Comparison of ENCODE assay signal across 24 cellular contexts in the genomic region with DNA sequence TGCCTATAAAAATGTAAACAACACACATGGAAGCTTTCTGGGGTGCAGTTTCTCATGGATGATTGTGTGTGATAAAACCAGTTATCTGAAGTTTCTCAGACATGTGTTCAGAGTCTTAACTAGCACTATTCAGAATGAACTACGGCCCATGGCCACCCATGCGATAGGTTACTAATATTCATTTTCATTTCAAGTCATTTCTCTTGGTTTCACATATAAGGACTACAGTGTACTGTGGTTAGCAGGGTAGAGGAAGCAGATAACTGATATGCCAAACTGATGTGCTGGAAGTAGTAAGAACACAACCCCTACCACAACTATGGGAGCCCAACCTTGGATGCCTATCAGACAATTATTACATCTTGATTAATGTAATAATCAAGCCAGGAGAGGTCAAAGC.
DNase-seq lines count a peak whose midpoint lies in the region; ATAC-seq and TF ChIP-seq lines count a peak whose summit lies in the region.
"Had no signal": no experiment of that assay in that cellular context is flagged by ENCODE, and none has a peak within 500 bp of the region (broad histone marks: within the 10 kb centered on the region; RNA-seq: fewer than 3 reads in every experiment).

No MANE protein-coding gene starts in this region.

- H3K4me3 ChIP-seq in MG63 (no peak overlapping the region), ascending aorta (no peak overlapping the region)
- H3K4me3 ChIP-seq: gastroesophageal sphincter, GM23248, right lobe of liver, thoracic aorta had no signal

- H3K27me3 ChIP-seq in MG63 (no peaks in the 10 kb centered on the region), ascending aorta (no peaks in the 10 kb centered on the region)
- H3K27me3 ChIP-seq: gastroesophageal sphincter, right lobe of liver had no signal

- H3K4me1 ChIP-seq in ascending aorta: no peaks in the 10 kb centered on the region
- H3K4me1 ChIP-seq: right lobe of liver had no signal

- no peaks in the 10 kb centered on the region for H3K9me3 ChIP-seq in MG63
- no peaks in the 10 kb centered on the region for H3K9me3 ChIP-seq in ascending aorta
- H3K9me3 ChIP-seq: gastroesophageal sphincter, right lobe of liver, thoracic aorta had no signal

- intact Hi-C loops in ascending aorta (cut with DNase I): no loop called here

- ATAC-seq in GM18520 (IDR thresholded peaks at IDR 0.05; ENCODE audit: unreplicated experiment) (peak; percentile 52), GM21390 (IDR thresholded peaks at IDR 0.05; ENCODE audit: unreplicated experiment) (peak; percentile 58), HG02798 (IDR thresholded peaks at IDR 0.05; ENCODE audit: poor library complexity, unreplicated experiment) (peak; percentile 53), HG03342 (IDR thresholded peaks at IDR 0.05; ENCODE audit: unreplicated experiment) (peak; percentile 68)
- ATAC-seq: activated CD8-positive, alpha-beta T cell treated with anti-CD3 and anti-CD28 coated beads, Interleukin-2, amount 10 ng/mL, durations not matched to agents 7 days and 5 days; activated T-cell treated with anti-CD3 and anti-CD28 coated beads, Interleukin-2, amount 50 U/mL, for 4 hours; esophagus mucosa; gastroesophageal sphincter; right lobe of liver; SK-N-SH treated with all-trans-retinoic acid at 6 μM for 48 hours; stimulated activated effector memory CD8-positive, alpha-beta T cell treated with anti-CD3 and anti-CD28 coated beads, Interleukin-12 subunit alpha, Interleukin-12 subunit beta, amount 100 ng/mL, for 72 hours had no signal

- no peaks in the 10 kb centered on the region for H3K36me3 ChIP-seq in MG63
- H3K36me3 ChIP-seq in ascending aorta: no peaks in the 10 kb centered on the region
- H3K36me3 ChIP-seq: gastroesophageal sphincter, right lobe of liver, thoracic aorta had no signal

- no peak for TF ChIP-seq CTCF in ascending aorta (IDR thresholded peaks at IDR 0.05)

- no peak for DNase-seq in activated CD8-positive, alpha-beta memory T cell treated with anti-CD3 and anti-CD28 coated beads for 24 hours
- DNase-seq in MG63 (no peak), NCI-H1436 treated with DMSO at 0.1 percent for 48 hours (lab: John Stamatoyannopoulos, UW) (no peak), ascending aorta (ENCODE audit: low spot score in 2 of 2) (no peak)
- DNase-seq: activated CD4-positive, CD25-positive, alpha-beta regulatory T cell; activated CD8-positive, alpha-beta T cell treated with anti-CD3 and anti-CD28 coated beads, Interleukin-2, amount 10 ng/mL, durations not matched to agents 7 days and 5 days; activated T-cell treated with anti-CD3 and anti-CD28 coated beads, Interleukin-2, amount 50 U/mL, for 4 hours; effector CD8-positive, alpha-beta T cell; GDM1; GM23248; naive B cell; NCI-H1930; NCI-H510A; right lobe of liver; RPMI8226 had no signal

- no peak overlapping the region for H3K27ac ChIP-seq in ascending aorta
- H3K27ac ChIP-seq: gastroesophageal sphincter, GM23248, right lobe of liver, thoracic aorta had no signal
